14 cellular contexts compared by ENCODE assay signal in the genomic region with DNA sequence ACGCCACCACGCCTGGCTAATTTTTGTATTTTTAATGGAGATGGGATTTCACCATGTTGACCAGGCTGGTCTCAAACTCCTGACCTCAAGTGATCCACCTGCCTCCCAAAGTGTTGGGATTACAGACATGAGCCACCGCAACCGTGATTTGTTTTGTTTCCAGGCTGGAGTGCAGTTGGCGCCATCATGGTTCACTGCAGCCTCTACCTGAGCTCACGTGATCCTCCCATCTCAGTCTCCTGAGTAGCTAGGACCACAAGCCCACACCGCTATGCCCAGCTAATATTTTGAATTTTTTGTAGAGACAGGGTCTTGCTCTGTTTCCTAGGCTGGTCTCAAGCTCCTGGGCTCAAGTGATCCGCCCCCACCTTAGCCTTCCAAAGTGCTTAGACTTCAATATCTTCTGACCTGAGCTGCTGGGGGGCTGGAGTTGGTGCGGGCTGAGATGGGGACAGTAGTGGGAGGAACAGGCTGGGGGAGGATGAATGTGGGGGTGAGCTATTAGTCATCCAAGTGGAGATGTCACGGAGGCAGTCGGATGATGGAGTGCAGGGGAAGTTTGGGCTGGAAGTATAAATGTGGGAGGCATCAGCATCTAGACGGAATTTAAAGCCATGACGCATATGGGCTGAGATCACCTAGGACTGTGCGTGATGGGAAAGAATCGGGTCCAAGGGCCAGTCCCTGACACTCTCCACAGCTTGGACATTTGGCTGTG. TPM values are rescaled to one million over a fixed set of nuclear protein-coding genes. Genes with fewer than 3 reads are reported as not detected.
DNase-seq lines count a peak whose midpoint lies in the region; ATAC-seq and TF ChIP-seq lines count a peak whose summit lies in the region.
"Had no signal": no experiment of that assay in that cellular context is flagged by ENCODE, and none has a peak within 500 bp of the region (broad histone marks: within the 10 kb centered on the region; RNA-seq: fewer than 3 reads in every experiment).

No MANE protein-coding gene starts in this region.

- H3K36me3 Mint-ChIP-seq in activated CD8-positive, alpha-beta memory T cell treated with anti-CD3 and anti-CD28 coated beads, Interleukin-2, amount 10 ng/mL, durations not matched to agents 7 days and 5 days, result no peaks in the 10 kb centered on the region
- no peaks in the 10 kb centered on the region for H3K36me3 Mint-ChIP-seq in activated T-helper 1 cell treated with anti-CD3 and anti-CD28 coated beads, Interleukin-12 subunit alpha, Interleukin-12 subunit beta, Interleukin-2, Interleukin-4 antibody, amounts not matched to agents 30 ng/mL and 10 ng/mL and 1 ng/mL, durations not matched to agents 14 hours and 24 hours and 36 hours (ENCODE audit: low read depth)
- H3K36me3 Mint-ChIP-seq in stimulated activated naive B cell treated with anti-CD40 and anti-IgM and Interleukin-4, amounts not matched to agents 10 μg/mL and 1 μg/mL and 100 μg/mL, for 72 hours, result peaks cover 3 to 6% of the 10 kb centered on the region in 2 donors
- H3K36me3 Mint-ChIP-seq: naive B cell had no signal

- H3K9me3 ChIP-seq in body of pancreas, result no peaks in the 10 kb centered on the region
- H3K9me3 ChIP-seq: SJSA1 had no signal

- DNase-seq in activated CD8-positive, alpha-beta memory T cell treated with anti-CD3 and anti-CD28 coated beads, Interleukin-2, amount 10 ng/mL, durations not matched to agents 7 days and 5 days, result no peak
- DNase-seq in activated CD8-positive, alpha-beta memory T cell treated with anti-CD3 and anti-CD28 coated beads, Interleukin-2, amount 50 U/mL, for 4 hours, result no peak
- no peak for DNase-seq in activated T-helper 1 cell treated with anti-CD3 and anti-CD28 coated beads, Interleukin-12 subunit alpha, Interleukin-12 subunit beta, Interleukin-2, Interleukin-4 antibody, amounts not matched to agents 30 ng/mL and 10 ng/mL and 1 ng/mL, durations not matched to agents 14 hours and 24 hours and 36 hours (ENCODE audit: low spot score)
- DNase-seq in glomerular visceral epithelial cell (ENCODE audit: extremely low spot score), result peak; percentile 49
- no peak for DNase-seq in stimulated activated naive B cell treated with anti-CD40 and anti-IgM and Interleukin-4, amounts not matched to agents 10 μg/mL and 1 μg/mL and 100 μg/mL, for 72 hours
- DNase-seq in left lobe of liver (ENCODE audit: low spot score), result no peak
- DNase-seq in body of pancreas, result no peak
- no peak for DNase-seq in SW480 (ENCODE audit: low spot score)
- DNase-seq: activated CD4-positive, CD25-positive, alpha-beta regulatory T cell treated with anti-CD3 and anti-CD28 coated beads, Interleukin-2, amount 50 U/mL, for 72 hours; DND-41; naive B cell; NCI-H526 had no signal

- CTCF ChIA-PET in activated CD8-positive, alpha-beta memory T cell treated with anti-CD3 and anti-CD28 coated beads, Interleukin-2, amount 10 ng/mL, durations not matched to agents 7 days and 5 days (lab: Charles Lee), result interaction anchor here (0.9 to 9.5 kb wide), 7 partner anchors 14 to 627 kb away, joined by 3 to 384 read pairs (median 79); a partner anchor contains a TSS

- no peak for ATAC-seq in activated CD8-positive, alpha-beta memory T cell treated with anti-CD3 and anti-CD28 coated beads, Interleukin-2, amount 10 ng/mL, durations not matched to agents 7 days and 5 days
- no peak for ATAC-seq in stimulated activated naive B cell treated with anti-CD40 and anti-IgM and Interleukin-4, amounts not matched to agents 10 μg/mL and 1 μg/mL and 100 μg/mL, for 72 hours (replicated peaks)
- ATAC-seq in left lobe of liver (no peak), body of pancreas (no peak)
- ATAC-seq: HCT116 had no signal

- 92 to 97% methylated on average over 13 to 15 of the region's 15 CpGs for WGBS in body of pancreas, 2 donors

- peak overlapping the region; percentile 55 for H3K27ac Mint-ChIP-seq in activated CD8-positive, alpha-beta memory T cell treated with anti-CD3 and anti-CD28 coated beads, Interleukin-2, amount 10 ng/mL, durations not matched to agents 7 days and 5 days
- H3K27ac Mint-ChIP-seq in activated T-helper 1 cell treated with anti-CD3 and anti-CD28 coated beads, Interleukin-12 subunit alpha, Interleukin-12 subunit beta, Interleukin-2, Interleukin-4 antibody, amounts not matched to agents 30 ng/mL and 10 ng/mL and 1 ng/mL, durations not matched to agents 14 hours and 24 hours and 36 hours, result peak overlapping the region; percentile 82
- peak overlapping the region; percentile 9 for H3K27ac Mint-ChIP-seq in stimulated activated naive B cell treated with anti-CD40 and anti-IgM and Interleukin-4, amounts not matched to agents 10 μg/mL and 1 μg/mL and 100 μg/mL, for 72 hours

- no peaks in the 10 kb centered on the region for H3K27me3 ChIP-seq in body of pancreas
- H3K27me3 ChIP-seq: SJSA1 had no signal

- H3K4me1 ChIP-seq in body of pancreas, result peaks cover 20% of the 10 kb centered on the region

- peaks cover 37% of the 10 kb centered on the region for H3K4me1 Mint-ChIP-seq in activated CD8-positive, alpha-beta memory T cell treated with anti-CD3 and anti-CD28 coated beads, Interleukin-2, amount 10 ng/mL, durations not matched to agents 7 days and 5 days
- H3K4me1 Mint-ChIP-seq in activated T-helper 1 cell treated with anti-CD3 and anti-CD28 coated beads, Interleukin-12 subunit alpha, Interleukin-12 subunit beta, Interleukin-2, Interleukin-4 antibody, amounts not matched to agents 30 ng/mL and 10 ng/mL and 1 ng/mL, durations not matched to agents 14 hours and 24 hours and 36 hours (ENCODE audit: low read depth), result peaks cover 28% of the 10 kb centered on the region
- peaks cover 11 to 13% of the 10 kb centered on the region in 2 donors for H3K4me1 Mint-ChIP-seq in stimulated activated naive B cell treated with anti-CD40 and anti-IgM and Interleukin-4, amounts not matched to agents 10 μg/mL and 1 μg/mL and 100 μg/mL, for 72 hours

- H3K4me3 ChIP-seq in body of pancreas, result no peak overlapping the region
- H3K4me3 ChIP-seq: SJSA1 had no signal

- no peaks in the 10 kb centered on the region for H3K36me3 ChIP-seq in body of pancreas (replicated peaks in 1 of 2; ENCODE audit: insufficient read depth in 1 of 2, low read depth in 2 of 2)
- H3K36me3 ChIP-seq: SJSA1 had no signal

- no peak overlapping the region for H3K4me3 Mint-ChIP-seq in activated CD8-positive, alpha-beta memory T cell treated with anti-CD3 and anti-CD28 coated beads, Interleukin-2, amount 10 ng/mL, durations not matched to agents 7 days and 5 days
- no peak overlapping the region for H3K4me3 Mint-ChIP-seq in activated T-helper 1 cell treated with anti-CD3 and anti-CD28 coated beads, Interleukin-12 subunit alpha, Interleukin-12 subunit beta, Interleukin-2, Interleukin-4 antibody, amounts not matched to agents 30 ng/mL and 10 ng/mL and 1 ng/mL, durations not matched to agents 14 hours and 24 hours and 36 hours
- no peak overlapping the region for H3K4me3 Mint-ChIP-seq in stimulated activated naive B cell treated with anti-CD40 and anti-IgM and Interleukin-4, amounts not matched to agents 10 μg/mL and 1 μg/mL and 100 μg/mL, for 72 hours

- no peaks in the 10 kb centered on the region for H3K27me3 Mint-ChIP-seq in activated CD8-positive, alpha-beta memory T cell treated with anti-CD3 and anti-CD28 coated beads, Interleukin-2, amount 10 ng/mL, durations not matched to agents 7 days and 5 days
- H3K27me3 Mint-ChIP-seq in activated T-helper 1 cell treated with anti-CD3 and anti-CD28 coated beads, Interleukin-12 subunit alpha, Interleukin-12 subunit beta, Interleukin-2, Interleukin-4 antibody, amounts not matched to agents 30 ng/mL and 10 ng/mL and 1 ng/mL, durations not matched to agents 14 hours and 24 hours and 36 hours (ENCODE audit: insufficient read depth), result no peaks in the 10 kb centered on the region
- H3K27me3 Mint-ChIP-seq in stimulated activated naive B cell treated with anti-CD40 and anti-IgM and Interleukin-4, amounts not matched to agents 10 μg/mL and 1 μg/mL and 100 μg/mL, for 72 hours, result peaks cover 0 to 4% of the 10 kb centered on the region in 2 donors
- H3K27me3 Mint-ChIP-seq: naive B cell had no signal

- intact Hi-C loops in activated T-helper 1 cell treated with anti-CD3 and anti-CD28 coated beads, Interleukin-12 subunit alpha, Interleukin-12 subunit beta, Interleukin-2, Interleukin-4 antibody, amounts not matched to agents 30 ng/mL and 10 ng/mL and 1 ng/mL, durations not matched to agents 14 hours and 24 hours and 36 hours (cut with micrococcal nuclease), result loop anchor here (1.0 to 5.0 kb wide), 3 partner anchors 8 to 627 kb away; no protein-coding TSS in a partner anchor
- intact Hi-C loops in body of pancreas (cut with DNase I), result loop anchor here (10.0 kb wide), 1 partner anchor 185 kb away; no protein-coding TSS in a partner anchor

- no peaks in the 10 kb centered on the region for H3K9me3 Mint-ChIP-seq in activated CD8-positive, alpha-beta memory T cell treated with anti-CD3 and anti-CD28 coated beads, Interleukin-2, amount 10 ng/mL, durations not matched to agents 7 days and 5 days (ENCODE audit: low read depth)
- no peaks in the 10 kb centered on the region for H3K9me3 Mint-ChIP-seq in activated T-helper 1 cell treated with anti-CD3 and anti-CD28 coated beads, Interleukin-12 subunit alpha, Interleukin-12 subunit beta, Interleukin-2, Interleukin-4 antibody, amounts not matched to agents 30 ng/mL and 10 ng/mL and 1 ng/mL, durations not matched to agents 14 hours and 24 hours and 36 hours
- H3K9me3 Mint-ChIP-seq in stimulated activated naive B cell treated with anti-CD40 and anti-IgM and Interleukin-4, amounts not matched to agents 10 μg/mL and 1 μg/mL and 100 μg/mL, for 72 hours, result no peaks in the 10 kb centered on the region
- H3K9me3 Mint-ChIP-seq: naive B cell had no signal

- no peak for TF ChIP-seq POLR2A in body of pancreas (IDR thresholded peaks at IDR 0.05)

- no peak overlapping the region for H3K27ac ChIP-seq in body of pancreas
- H3K27ac ChIP-seq: SJSA1 had no signal

- TF ChIP-seq CTCF in body of pancreas (IDR thresholded peaks at IDR 0.05), result no peak

RNA-seq across cellular contexts. Expression of a gene that starts 23.1 kb away (rescaled TPM):
- total RNA-seq in activated CD8-positive, alpha-beta memory T cell treated with anti-CD3 and anti-CD28 coated beads, Interleukin-2, amount 10 ng/mL, durations not matched to agents 7 days and 5 days, result 10 to 100 TPM; 39.4 to 45.2 TPM
- total RNA-seq in activated T-helper 1 cell treated with anti-CD3 and anti-CD28 coated beads, Interleukin-12 subunit alpha, Interleukin-12 subunit beta, Interleukin-2, Interleukin-4 antibody, amounts not matched to agents 30 ng/mL and 10 ng/mL and 1 ng/mL, durations not matched to agents 14 hours and 24 hours and 36 hours, result 42.6 and 43.3 TPM in 2 replicates
- total RNA-seq in left lobe of liver, result 13.8 TPM
- 10 to 100 TPM; 18.9 to 19.1 TPM for total RNA-seq in body of pancreas

Comparison
In these comparisons a context has a peak if more than half of its experiments do, and no peak if none do; other contexts are left out.
1. H3K27ac Mint-ChIP-seq: peak in every context shown above with its lines; median percentile 82 in activated T-helper 1 cell treated with anti-CD3 and anti-CD28 coated beads, Interleukin-12 subunit alpha, Interleukin-12 subunit beta, Interleukin-2, Interleukin-4 antibody, amounts not matched to agents 30 ng/mL and 10 ng/mL and 1 ng/mL, durations not matched to agents 14 hours and 24 hours and 36 hours; 55 in activated CD8-positive, alpha-beta memory T cell treated with anti-CD3 and anti-CD28 coated beads, Interleukin-2, amount 10 ng/mL, durations not matched to agents 7 days and 5 days; 9 in stimulated activated naive B cell treated with anti-CD40 and anti-IgM and Interleukin-4, amounts not matched to agents 10 μg/mL and 1 μg/mL and 100 μg/mL, for 72 hours.